Comparison of ENCODE assay signal across 1 cellular context in genomic region chr12:132109741-132110140, GRCh38.
TF ChIP-seq lines count a peak whose summit lies in the region.

No MANE protein-coding gene starts in this region.

TF ChIP-seq in IMR-90, 13 proteins besides CTCF, POLR2A, EP300 and RAD21 (continued from another document):
- TF ChIP-seq, protein P1, sequence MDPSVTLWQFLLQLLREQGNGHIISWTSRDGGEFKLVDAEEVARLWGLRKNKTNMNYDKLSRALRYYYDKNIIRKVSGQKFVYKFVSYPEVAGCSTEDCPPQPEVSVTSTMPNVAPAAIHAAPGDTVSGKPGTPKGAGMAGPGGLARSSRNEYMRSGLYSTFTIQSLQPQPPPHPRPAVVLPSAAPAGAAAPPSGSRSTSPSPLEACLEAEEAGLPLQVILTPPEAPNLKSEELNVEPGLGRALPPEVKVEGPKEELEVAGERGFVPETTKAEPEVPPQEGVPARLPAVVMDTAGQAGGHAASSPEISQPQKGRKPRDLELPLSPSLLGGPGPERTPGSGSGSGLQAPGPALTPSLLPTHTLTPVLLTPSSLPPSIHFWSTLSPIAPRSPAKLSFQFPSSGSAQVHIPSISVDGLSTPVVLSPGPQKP (IDR thresholded peaks at IDR 0.05; ENCODE audit: borderline replicate concordance, low read depth, low read length), result no peak
- no peak for TF ChIP-seq MAFK (IDR thresholded peaks at IDR 0.05; ENCODE audit: low read depth, low read length)
